In the genomic region with DNA sequence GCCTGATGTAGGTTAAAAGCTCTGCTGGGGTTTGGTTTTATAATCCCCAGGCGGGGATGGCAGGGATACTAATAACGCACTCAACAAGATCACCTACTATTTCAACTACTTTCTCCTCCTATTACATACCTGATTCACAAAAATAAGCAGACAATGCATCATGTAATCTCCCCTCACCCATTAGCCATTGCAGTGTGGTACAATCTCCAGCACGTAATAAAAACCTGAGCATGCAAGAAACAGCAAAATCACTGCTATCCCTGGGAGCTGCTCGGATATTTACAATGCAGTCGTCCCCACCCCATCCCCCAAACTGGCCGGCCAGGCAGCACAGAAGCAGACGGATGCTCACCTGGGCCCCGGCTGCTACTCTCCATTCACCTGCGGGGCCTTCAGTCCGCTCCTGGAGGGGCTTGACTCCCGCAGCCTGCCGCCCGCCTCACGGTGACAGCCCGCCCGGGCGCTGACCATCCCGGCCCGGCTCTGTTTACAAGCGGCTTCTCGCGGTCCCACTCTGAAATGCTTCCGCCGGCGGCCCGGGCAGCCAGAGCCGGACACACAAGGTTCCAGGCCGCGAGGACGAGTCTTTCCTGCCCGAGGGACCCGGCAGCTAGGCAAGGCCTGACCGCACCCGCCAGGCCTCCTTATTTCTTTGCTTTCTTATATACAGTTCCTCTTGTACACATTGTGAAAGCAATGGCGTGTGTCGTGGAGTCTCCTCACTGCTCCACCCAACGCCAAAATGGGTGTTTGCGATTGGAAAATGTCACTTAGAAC, we compare ENCODE assay signal across 8 cellular contexts. TPM values are rescaled to one million over a fixed set of nuclear protein-coding genes. Genes with fewer than 3 reads are reported as not detected.
DNase-seq lines count a peak whose midpoint lies in the region; ATAC-seq and TF ChIP-seq lines count a peak whose summit lies in the region.

A gene with protein sequence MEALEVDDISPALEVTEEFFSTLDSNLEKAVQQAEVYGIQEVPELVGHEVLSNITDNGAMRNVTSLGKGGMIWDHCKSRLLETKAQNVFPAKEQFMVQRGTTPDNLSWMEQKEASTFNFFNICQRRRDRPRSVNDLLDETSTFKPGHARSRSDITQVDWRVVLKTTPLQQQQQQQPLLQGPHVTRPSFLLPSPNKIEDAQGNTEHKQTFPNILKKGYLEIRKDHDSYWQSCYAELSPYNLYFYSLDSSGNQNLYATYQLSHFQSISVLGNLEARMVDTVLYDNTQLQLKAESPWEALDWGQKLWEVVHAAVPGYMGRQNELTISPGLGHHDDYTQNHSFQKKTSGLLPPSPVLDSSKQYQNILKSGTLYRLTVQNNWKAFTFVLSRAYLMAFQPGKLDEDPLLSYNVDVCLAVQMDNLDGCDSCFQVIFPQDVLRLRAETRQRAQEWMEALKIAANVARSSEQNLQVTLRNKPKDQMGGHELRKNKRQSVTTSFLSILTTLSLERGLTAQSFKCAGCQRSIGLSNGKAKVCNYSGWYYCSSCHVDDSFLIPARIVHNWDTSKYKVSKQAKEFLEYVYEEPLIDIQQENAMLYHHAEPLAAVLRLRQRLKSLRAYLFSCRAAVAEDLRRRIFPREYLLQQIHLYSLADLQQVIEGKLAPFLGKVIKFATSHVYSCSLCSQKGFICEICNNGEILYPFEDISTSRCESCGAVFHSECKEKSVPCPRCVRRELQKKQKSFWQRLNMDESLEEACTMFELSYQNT (minus strand): TSS at position 491 of the 777 bp plus-strand sequence. CDS start 23,888 bp downstream, outside the sequence.

- H3K27ac Mint-ChIP-seq in IgD-negative memory B cell (peak within 1 kb of the TSS; percentile 0 to 95 (median 93)), neural crest cell (ENCODE audit: unreplicated experiment) (peak within 1 kb of the TSS; percentile 96)

- peaks cover 1% of the 10 kb centered on the region for H3K27me3 Mint-ChIP-seq in IgD-negative memory B cell
- peaks cover 7% of the 10 kb centered on the region for H3K27me3 Mint-ChIP-seq in neural crest cell (ENCODE audit: low read depth)

- H3K4me1 Mint-ChIP-seq in IgD-negative memory B cell, result peaks cover 9 to 14% (median 13%) of the 10 kb centered on the region in 3 donors
- H3K4me1 Mint-ChIP-seq in neural crest cell, result peaks cover 16% of the 10 kb centered on the region

- H3K9me3 Mint-ChIP-seq in IgD-negative memory B cell (no peaks in the 10 kb centered on the region), neural crest cell (no peaks in the 10 kb centered on the region)

- peak within 1 kb of the TSS; percentile 95 for H3K4me3 ChIP-seq in fibroblast of villous mesenchyme (ENCODE audit: low read depth, low read length)
- peak within 1 kb of the TSS; percentile 86 to 100 for H3K4me3 ChIP-seq in stomach smooth muscle (ENCODE audit: low read length in 2 of 2)

- H3K36me3 Mint-ChIP-seq in IgD-negative memory B cell, result no peaks in the 10 kb centered on the region
- H3K36me3 Mint-ChIP-seq in neural crest cell (ENCODE audit: low read depth), result no peaks in the 10 kb centered on the region

- H3K27ac ChIP-seq in stomach smooth muscle (ENCODE audit: low read length), result peak within 1 kb of the TSS; percentile 83

- peaks cover 3% of the 10 kb centered on the region for H3K4me1 ChIP-seq in stomach smooth muscle (ENCODE audit: control insufficient read depth, insufficient read depth, low read length)

- peak; percentile 96 for ATAC-seq in GM21529 (IDR thresholded peaks at IDR 0.05; ENCODE audit: unreplicated experiment)

- no peaks in the 10 kb centered on the region for H3K27me3 ChIP-seq in stomach smooth muscle (ENCODE audit: control insufficient read depth in 1 of 2, insufficient read depth in 2 of 2, low read length in 2 of 2)

- no peaks in the 10 kb centered on the region for H3K9me3 ChIP-seq in stomach smooth muscle (ENCODE audit: control insufficient read depth in 2 of 2, low read length in 2 of 2)

- TF ChIP-seq CTCF in fibroblast of villous mesenchyme (IDR thresholded peaks at IDR 0.05; ENCODE audit: insufficient read depth, low read depth, low read length) (no peak), neural crest cell (conservative IDR thresholded peaks at IDR 0.05) (no peak)

- TF ChIP-seq POLR2A in Raji (IDR thresholded peaks at IDR 0.05; ENCODE audit: insufficient read depth, low read depth, low read length), result peak; percentile 78

- peak; percentile 50 for DNase-seq in DMS79 (lab: John Stamatoyannopoulos, UW)
- peak; percentile 91 for DNase-seq in activated effector memory CD4-positive, alpha-beta T cell treated with anti-CD3 and anti-CD28 coated beads, Interleukin-2, amount 50 U/mL, for 16 hours
- DNase-seq in fibroblast of villous mesenchyme (ENCODE audit: low read depth), result peak; percentile 89
- DNase-seq in neural crest cell (ENCODE audit: low read depth, low spot score), result peak; percentile 88

- H3K9ac ChIP-seq in stomach smooth muscle (ENCODE audit: low read length in 2 of 2), result peak within 1 kb of the TSS; percentile 83 to 90

- no peaks in the 10 kb centered on the region for H3K36me3 ChIP-seq in stomach smooth muscle (ENCODE audit: control insufficient read depth in 2 of 2, insufficient read depth in 2 of 2, low read length in 2 of 2)

- peak within 1 kb of the TSS; percentile 75 to 99 (median 94) for H3K4me3 Mint-ChIP-seq in IgD-negative memory B cell
- peak within 1 kb of the TSS; percentile 84 for H3K4me3 Mint-ChIP-seq in neural crest cell

RNA-seq across cellular contexts. Expression of the gene that starts here (rescaled TPM):
- polyA plus RNA-seq in IgD-negative memory B cell, result 2.5 TPM
- total RNA-seq in fibroblast of villous mesenchyme (10.6 and 13.8 TPM in 2 replicates), neural crest cell (6.8 and 6.9 TPM in 2 replicates)

Comparison
In these comparisons a context has a peak if more than half of its experiments do, and no peak if none do; other contexts are left out.
1. Peak in every context shown above with its lines: DNase-seq, ATAC-seq, H3K4me3 ChIP-seq and H3K27ac ChIP-seq.